In genomic region chr5:112687306-112687705, GRCh38 we compare ENCODE assay signal across 20 cellular contexts. TPM values are rescaled to one million over a fixed set of nuclear protein-coding genes. Genes with fewer than 3 reads are reported as not detected.
A peak's percentile ranks its signal among the peaks of the same experiment; 100 is the strongest.
DNase-seq lines count a peak whose midpoint lies in the region; ATAC-seq, FAIRE-seq and TF ChIP-seq lines count a peak whose summit lies in the region.
"Had no signal": no experiment of that assay in that cellular context is flagged by ENCODE, and none has a peak within 500 bp of the region (broad histone marks: within the 10 kb centered on the region; RNA-seq: fewer than 3 reads in every experiment).

No MANE protein-coding gene starts in this region.

- ATAC-seq in K562 = no peak
- ATAC-seq: T-cell had no signal

- FAIRE-seq in K562 (lab: Jason Lieb, UNC) = no peak
- FAIRE-seq: GM19239, H54 had no signal

- H3K27ac ChIP-seq in K562 (ENCODE audit: extremely low read depth, low read depth, low read length) = no peak overlapping the region
- H3K27ac ChIP-seq: PC-9, SJSA1 had no signal

- H4K20me1 ChIP-seq in K562 (replicated peaks; ENCODE audit: control insufficient read depth, insufficient read depth, low read length) = no peaks in the 10 kb centered on the region

- H3K27me3 ChIP-seq in K562 (ENCODE audit: control insufficient read depth in 2 of 2, insufficient read depth in 2 of 2, low read length in 2 of 2) = peaks cover 0 to 2% of the 10 kb centered on the region in 2 experiments; a peak in 1 of 5 replicates
- H3K27me3 ChIP-seq: SJSA1 had no signal

- no peaks in the 10 kb centered on the region for H3K9me1 ChIP-seq in K562 (ENCODE audit: control insufficient read depth, insufficient read depth, low read length)

- POLR2A ChIA-PET in K562 (lab: Yijun Ruan, JAX) = interaction anchor here (1.4 kb wide), 1 partner anchor 10 kb away, joined by 3 read pairs; no protein-coding TSS in a partner anchor

- intact Hi-C loops in K562 (cut with micrococcal nuclease) = no loop called here

- CTCF ChIA-PET in K562 (lab: Yijun Ruan, JAX; ENCODE audit: low intra/inter-chr PET ratio) = no interaction called here

- H3K36me3 ChIP-seq in K562 (ENCODE audit: control insufficient read depth, insufficient read depth, low read length) = no peaks in the 10 kb centered on the region; the same call in 2 of the 3 replicates
- H3K36me3 ChIP-seq: SJSA1 had no signal

- peak; percentile 41 for DNase-seq in ELF-1 (ENCODE audit: low read depth, low spot score)
- peak; percentile 67 for DNase-seq in NCI-H146 (lab: John Stamatoyannopoulos, UW)
- no peak for DNase-seq in K562 (ENCODE audit: extremely low read depth in 1 of 4, low spot score in 3 of 4)
- DNase-seq in iPS-NIHi7 (ENCODE audit: extremely low spot score) = peak; percentile 40
- no peak for DNase-seq in NCI-H2227 treated with DMSO at 0.1 percent for 48 hours (lab: John Stamatoyannopoulos, UW)
- no peak for DNase-seq in G401 (ENCODE audit: low spot score)
- DNase-seq in OCI-M2 (lab: John Stamatoyannopoulos, UW; ENCODE audit: unreplicated experiment) = no peak
- DNase-seq in activated gamma-delta T cell treated with Interleukin-2 at 50 U/mL for 16 hours = no peak
- DNase-seq: ACHN; AML-193; CD4-positive, CD25-positive, alpha-beta regulatory T cell; DMS53; NCI-H1105; NCI-H2029; NCI-H524; PC-9; T-cell had no signal

- peaks cover 0 to 20% of the 10 kb centered on the region in 2 experiments; a peak in 3 of 5 replicates for H3K4me1 ChIP-seq in K562 (replicated peaks in 1 of 2; ENCODE audit: control insufficient read depth in 2 of 2, insufficient read depth in 2 of 2, low read length in 2 of 2)

- TF ChIP-seq EP300 in K562 (IDR thresholded peaks at IDR 0.05; ENCODE audit: low read length) = no peak

- no peak for TF ChIP-seq CTCF in K562 (IDR thresholded peaks at IDR 0.05 in 2 of 3, conservative IDR thresholded peaks at IDR 0.05 in 1 of 3; ENCODE audit: insufficient read depth in 2 of 3, low read depth in 1 of 3, low read length in 3 of 3)

- H2AFZ ChIP-seq in K562 (ENCODE audit: low read depth, low read length) = no peak overlapping the region
- H2AFZ ChIP-seq: PC-9 had no signal

- H3K9me3 ChIP-seq in K562 (replicated peaks; ENCODE audit: control insufficient read depth, insufficient read depth, low read depth, low read length) = no peaks in the 10 kb centered on the region
- H3K9me3 ChIP-seq: SJSA1 had no signal

- no TSS peak for BruUV-seq in K562 (replicated peaks; lab: Mats Ljungman, UMichigan)

- no peak for TF ChIP-seq POLR2A in K562 (conservative IDR thresholded peaks at IDR 0.05)

- no peak overlapping the region for H3K9ac ChIP-seq in K562 (ENCODE audit: insufficient read depth in 1 of 2, low read depth in 2 of 2, low read length in 2 of 2)

- H3K4me2 ChIP-seq in K562 (ENCODE audit: insufficient read depth, low read length) = no peak overlapping the region
- H3K4me2 ChIP-seq: PC-9 had no signal

- no peaks in the 10 kb centered on the region for H3K79me2 ChIP-seq in K562 (ENCODE audit: control insufficient read depth, insufficient read depth, low read length)

- no peak overlapping the region for H3K4me3 ChIP-seq in K562
- H3K4me3 ChIP-seq: PC-9, SJSA1 had no signal

- in situ Hi-C loops in K562 (cut with MboI) = loop anchor here (5.0 kb wide), 1 partner anchor 70 kb away; no protein-coding TSS in a partner anchor
- in situ Hi-C loops in G401 (cut with HindIII; ENCODE audit: low sequenced_read_pairs) = no loop called here

- TF ChIP-seq RAD21 in K562 (CRISPR knock-in tag; conservative IDR thresholded peaks at IDR 0.05 in 1 of 2, IDR thresholded peaks at IDR 0.05 in 1 of 2) = no peak

TF ChIP-seq in K562, 482 proteins besides CTCF, POLR2A, EP300 and RAD21:
- TF ChIP-seq FOXK2 (conservative IDR thresholded peaks at IDR 0.05 in 1 of 2, IDR thresholded peaks at IDR 0.05 in 1 of 2; ENCODE audit: low read depth in 2 of 2) = no peak
- 0 out of 2 replicates have a peak, but pooled peaks have one; percentile 14 for TF ChIP-seq PKNOX1 (IDR thresholded peaks at IDR 0.05)

RNA-seq across cellular contexts. Expression of gene APC, which starts 50.4 kb away (rescaled TPM):
- total RNA-seq in K562 (2011; cell fraction: chromatin; rRNA removed; ENCODE audit: low replicate concordance) = 35.7 and 76.1 TPM in 2 replicates
- total RNA-seq in K562 (2011; cell fraction: nucleolus; rRNA removed) = 25.2 and 36.2 TPM in 2 replicates
- 42.7 and 58.9 TPM in 2 replicates for total RNA-seq in K562 (2011; cell fraction: nucleoplasm; rRNA removed)
- total RNA-seq in K562 (2014; rRNA removed) (24.3 and 25.5 TPM in 2 replicates), K562 (2014; rRNA removed; fragmentation: Illumina TruSeq; extraction: Trizol) (23.8 and 29.3 TPM in 2 replicates), K562 (2015; rRNA removed; fragmentation: Illumina TruSeq; extraction: Trizol) (29.1 and 29.5 TPM in 2 replicates), K562 (2021) (27.3 and 27.6 TPM in 2 replicates)
- polyA plus RNA-seq in K562 (2011; rRNA removed) (11.8 and 15.4 TPM in 2 replicates), K562 (2014; fragmentation: Illumina TruSeq; extraction: Trizol) (14.8 and 15.4 TPM in 2 replicates), K562 (2014; fragmentation: Nextera tagmentation; extraction: Ambion mirVana) (1 to 10 TPM; 5.7 to 9.3 TPM), K562 (2014; rRNA removed) (8.9 and 10.9 TPM in 2 replicates)
- 5.1 and 5.9 TPM in 2 replicates for polyA plus RNA-seq in K562 (2011; cell fraction: cytosol; rRNA removed)
- polyA plus RNA-seq in K562 (2011; cell fraction: nucleus; rRNA removed) = 16.5 and 25.8 TPM in 2 replicates
- polyA plus RNA-seq in K562 (2012) = 7.5 and 10.9 TPM in 2 replicates
- 76.0 and 81.2 TPM in 2 replicates for polyA minus RNA-seq in K562 (2011; rRNA and poly(A)+ RNA removed)
- polyA minus RNA-seq in K562 (2011; cell fraction: cytosol; rRNA and poly(A)+ RNA removed) = 20.0 and 24.2 TPM in 2 replicates
- polyA minus RNA-seq in K562 (2011; cell fraction: nucleus; rRNA and poly(A)+ RNA removed) = 52.5 and 71.9 TPM in 2 replicates
- 16.9 and 21.6 TPM in 2 replicates for total RNA-seq in G401 (2014; rRNA removed; shearing (Covaris generic))

Comparison
In these comparisons a context has a peak if more than half of its experiments do, and no peak if none do; other contexts are left out.
1. DNase-seq: peak in ELF-1 (single experiment), NCI-H146 (single experiment) and iPS-NIHi7 (single experiment); none in K562 (0 of 4), NCI-H2227 treated with DMSO at 0.1 percent for 48 hours (single experiment), G401 (single experiment), OCI-M2 (single experiment) and activated gamma-delta T cell treated with Interleukin-2 at 50 U/mL for 16 hours (single experiment).